ENCODE assay signal across 8 cellular contexts in the genomic region with DNA sequence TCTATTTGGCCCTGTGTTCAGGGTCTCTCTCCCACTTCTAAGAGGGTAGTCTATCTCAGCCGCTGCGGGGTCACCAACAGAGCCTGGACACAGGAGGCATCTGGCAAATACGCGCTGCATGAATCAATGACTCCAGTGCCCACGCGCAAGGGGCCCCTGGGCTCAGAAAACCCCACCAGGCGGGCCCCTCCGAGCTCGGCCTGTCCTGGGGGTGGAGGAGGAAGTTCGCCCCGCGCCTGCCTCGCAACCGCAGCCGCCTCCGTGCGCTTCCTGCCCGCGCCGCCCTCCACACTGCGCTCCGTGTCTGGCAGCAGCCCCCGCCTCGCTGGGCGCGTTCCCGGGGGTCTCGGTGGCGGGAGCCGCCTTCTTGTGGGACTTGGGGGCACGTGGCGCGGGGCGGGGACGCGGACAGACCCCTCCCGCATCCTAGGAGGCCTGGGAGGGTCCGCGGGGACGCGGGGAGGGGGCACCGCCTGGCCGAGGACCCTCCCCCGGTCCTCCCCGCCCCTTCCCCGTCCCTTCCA. TPM values are rescaled to one million over a fixed set of nuclear protein-coding genes. Genes with fewer than 3 reads are reported as not detected.
A peak's percentile ranks its signal among the peaks of the same experiment; 100 is the strongest.
DNase-seq lines count a peak whose midpoint lies in the region; ATAC-seq and TF ChIP-seq lines count a peak whose summit lies in the region.

No MANE protein-coding gene starts in this region.

- H3K27me3 Mint-ChIP-seq in naive thymus-derived CD8-positive, alpha-beta T cell: no peaks in the 10 kb centered on the region

- peak overlapping the region; percentile 92 to 99 (median 95) for H3K27ac Mint-ChIP-seq in naive thymus-derived CD8-positive, alpha-beta T cell

- peaks cover 0 to 9% (median 0%) of the 10 kb centered on the region in 3 donors for H3K36me3 Mint-ChIP-seq in naive thymus-derived CD8-positive, alpha-beta T cell

- H3K9me3 ChIP-seq in duodenal mucosa (ENCODE audit: control insufficient read depth in 1 of 2, low read length in 2 of 2): no peaks in the 10 kb centered on the region
- H3K9me3 ChIP-seq in suprapubic skin: no peaks in the 10 kb centered on the region

- no peaks in the 10 kb centered on the region for H3K9me3 Mint-ChIP-seq in naive thymus-derived CD8-positive, alpha-beta T cell

- ATAC-seq in GM18511 (IDR thresholded peaks at IDR 0.05; ENCODE audit: unreplicated experiment) (peak; percentile 42), HG03442 (IDR thresholded peaks at IDR 0.05; ENCODE audit: unreplicated experiment) (peak; percentile 24), GM21526 (IDR thresholded peaks at IDR 0.05; ENCODE audit: low FRiP score, unreplicated experiment) (no peak)
- peak; percentile 57 to 59 for ATAC-seq in naive thymus-derived CD8-positive, alpha-beta T cell

- no peak for TF ChIP-seq POLR2A in suprapubic skin (IDR thresholded peaks at IDR 0.05)

- H3K27ac ChIP-seq in duodenal mucosa (ENCODE audit: low read depth, low read length) (peak overlapping the region; percentile 39), suprapubic skin (peak overlapping the region; percentile 62)

- TF ChIP-seq CTCF in suprapubic skin (IDR thresholded peaks at IDR 0.05): no peak

- H3K9ac ChIP-seq in duodenal mucosa (ENCODE audit: low read depth in 1 of 2, low read length in 2 of 2): peak overlapping the region; percentile 54 to 56

- H3K4me1 Mint-ChIP-seq in naive thymus-derived CD8-positive, alpha-beta T cell: peaks cover 43 to 70% (median 68%) of the 10 kb centered on the region in 4 donors

- POLR2A ChIA-PET in naive thymus-derived CD8-positive, alpha-beta T cell (lab: Charles Lee): interaction anchor here (0.6 to 5.0 kb wide), 17 partner anchors 11 to 445 kb away, joined by 3 to 111 read pairs (median 4); no protein-coding TSS in a partner anchor

- no peak for TF ChIP-seq EP300 in suprapubic skin (IDR thresholded peaks at IDR 0.05)

- H3K27me3 ChIP-seq in duodenal mucosa (ENCODE audit: control insufficient read depth in 1 of 2, insufficient read depth in 2 of 2, low read length in 2 of 2): no peaks in the 10 kb centered on the region
- H3K27me3 ChIP-seq in suprapubic skin: no peaks in the 10 kb centered on the region

- H3K36me3 ChIP-seq in duodenal mucosa (ENCODE audit: control insufficient read depth in 1 of 2, insufficient read depth in 2 of 2, low read length in 2 of 2) (no peaks in the 10 kb centered on the region), suprapubic skin (no peaks in the 10 kb centered on the region)

- 16% methylated on average over 7 of the region's 46 CpGs for WGBS in suprapubic skin

- H3K4me3 ChIP-seq in duodenal mucosa (ENCODE audit: low read depth in 1 of 2, low read length in 2 of 2) (peak overlapping the region; percentile 50 to 54), suprapubic skin (peak overlapping the region; percentile 58)

- peaks cover 43% of the 10 kb centered on the region in 2 donors for H3K4me1 ChIP-seq in duodenal mucosa (ENCODE audit: control insufficient read depth in 1 of 2, insufficient read depth in 2 of 2, low read length in 2 of 2)
- peaks cover 46% of the 10 kb centered on the region for H3K4me1 ChIP-seq in suprapubic skin

- H3K4me3 Mint-ChIP-seq in naive thymus-derived CD8-positive, alpha-beta T cell: peak overlapping the region; percentile 84 to 96 (median 89)

- peak; percentile 55 to 67 for DNase-seq in activated CD4-positive, alpha-beta T cell treated with anti-CD3 and anti-CD28 coated beads for 4 hours
- peak; percentile 53 to 81 (median 67) for DNase-seq in naive thymus-derived CD8-positive, alpha-beta T cell
- DNase-seq in suprapubic skin (ENCODE audit: low spot score in 2 of 2) (no peak), NCI-H345 treated with DMSO at 0.1 percent for 48 hours (lab: John Stamatoyannopoulos, UW; ENCODE audit: unreplicated experiment) (no peak)

RNA-seq across cellular contexts. Expression of a gene that starts 0.8 kb away (rescaled TPM):
- 100 to 1,000 TPM in 1 of 2 experiments, 10 to 100 TPM in 1; 97.5 to 101 TPM for total RNA-seq in naive thymus-derived CD8-positive, alpha-beta T cell
- 1 to 10 TPM in 1 of 3 donors, under 1 TPM in 2; 0.38 to 1.0 (median 0.42) TPM for polyA plus RNA-seq in naive thymus-derived CD8-positive, alpha-beta T cell
- 10 to 100 TPM; 26.0 to 33.7 (median 27.2) TPM for total RNA-seq in suprapubic skin

Comparison
In these comparisons a context has a peak if more than half of its experiments do, and no peak if none do; other contexts are left out.
1. DNase-seq: peak in activated CD4-positive, alpha-beta T cell treated with anti-CD3 and anti-CD28 coated beads for 4 hours (2 of 2) and naive thymus-derived CD8-positive, alpha-beta T cell (10 of 10); none in suprapubic skin (0 of 2) and NCI-H345 treated with DMSO at 0.1 percent for 48 hours (single experiment).